In the genomic region with DNA sequence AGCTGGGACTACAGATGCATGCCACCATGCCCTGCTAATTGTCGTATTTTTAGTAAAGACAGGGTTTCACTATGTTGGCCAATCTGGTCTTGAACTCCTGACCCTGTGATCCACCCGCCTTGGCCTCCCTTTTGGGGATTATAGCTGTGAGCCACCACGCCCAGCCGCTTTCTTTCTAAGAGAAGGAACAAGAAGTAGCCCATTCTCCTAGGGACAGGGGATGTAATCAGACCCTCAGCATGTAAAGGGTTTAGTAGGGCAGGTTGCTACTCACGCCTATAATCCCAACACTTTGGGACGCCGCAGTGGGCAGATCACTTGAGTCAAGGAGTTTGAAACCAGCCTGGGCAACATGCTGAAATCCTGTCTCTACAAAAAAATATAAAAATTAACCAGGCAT, we compare ENCODE assay signal across 27 cellular contexts.
"Had no signal": no experiment of that assay in that cellular context is flagged by ENCODE, and none has a peak within 500 bp of the region (broad histone marks: within the 10 kb centered on the region; RNA-seq: fewer than 3 reads in every experiment).

No MANE protein-coding gene starts in this region.

- H3K36me3 ChIP-seq: breast epithelium, esophagus squamous epithelium, heart right ventricle, left ventricle myocardium inferior, ovary had no signal

- H3K9me3 Mint-ChIP-seq: activated CD8-positive, alpha-beta T cell treated with anti-CD3 and anti-CD28 coated beads for 36 hours; activated naive CD4-positive, alpha-beta T cell treated with anti-CD3 and anti-CD28 coated beads, Interleukin-2, amount 50 U/mL, for 24 hours; activated T-cell treated with anti-CD3 and anti-CD28 coated beads, Interleukin-2, amount 50 U/mL, for 4 hours; activated T-helper 17 cell treated with anti-CD3 and anti-CD28 coated beads, Interleukin-2, amount 50 U/mL, for 72 hours; stimulated activated memory B cell treated with anti-CD40 and anti-IgM and Interleukin-4, amounts not matched to agents 10 μg/mL and 1 μg/mL and 100 μg/mL, for 72 hours; T-helper 2 cell treated with Interferon-gamma antibody and Interleukin-4, amounts not matched to agents 5 μg/mL and 100 μg/mL, for 36 hours; type B pancreatic cell had no signal

- H3K27ac ChIP-seq: breast epithelium, epithelial cell of prostate, esophagus squamous epithelium, heart right ventricle, left ventricle myocardium inferior, ovary, VCaP had no signal

- ATAC-seq: activated CD4-positive, CD25-positive, alpha-beta regulatory T cell treated with anti-CD3 and anti-CD28 coated beads, Interleukin-2, amount 50 U/mL, for 24 hours; activated CD8-positive, alpha-beta T cell treated with anti-CD3 and anti-CD28 coated beads for 36 hours; activated T-cell treated with anti-CD3 and anti-CD28 coated beads, Interleukin-2, amount 50 U/mL, for 4 hours; activated T-helper 17 cell treated with anti-CD3 and anti-CD28 coated beads, Interleukin-2, amount 50 U/mL, for 72 hours; heart right ventricle; sciatic nerve; stimulated activated memory B cell treated with anti-CD40 and anti-IgM and Interleukin-4, amounts not matched to agents 10 μg/mL and 1 μg/mL and 100 μg/mL, for 72 hours had no signal

- H3K4me3 Mint-ChIP-seq: activated CD4-positive, alpha-beta T cell treated with anti-CD3 and anti-CD28 coated beads, Interleukin-2, amount 10 ng/mL, durations not matched to agents 24 days and 14 days; activated CD8-positive, alpha-beta T cell treated with anti-CD3 and anti-CD28 coated beads for 36 hours; activated naive CD4-positive, alpha-beta T cell treated with anti-CD3 and anti-CD28 coated beads, Interleukin-2, amount 50 U/mL, for 24 hours; activated T-cell treated with anti-CD3 and anti-CD28 coated beads, Interleukin-2, amount 50 U/mL, for 4 hours; activated T-helper 17 cell treated with anti-CD3 and anti-CD28 coated beads, Interleukin-2, amount 50 U/mL, for 72 hours; stimulated activated memory B cell treated with anti-CD40 and anti-IgM and Interleukin-4, amounts not matched to agents 10 μg/mL and 1 μg/mL and 100 μg/mL, for 72 hours; T-helper 2 cell treated with Interferon-gamma antibody and Interleukin-4, amounts not matched to agents 5 μg/mL and 100 μg/mL, for 36 hours; type B pancreatic cell had no signal

- H3K27ac Mint-ChIP-seq: activated CD8-positive, alpha-beta T cell treated with anti-CD3 and anti-CD28 coated beads for 36 hours; activated naive CD4-positive, alpha-beta T cell treated with anti-CD3 and anti-CD28 coated beads, Interleukin-2, amount 50 U/mL, for 24 hours; activated T-helper 17 cell treated with anti-CD3 and anti-CD28 coated beads, Interleukin-2, amount 50 U/mL, for 72 hours; progenitor cell of endocrine pancreas; T-helper 2 cell treated with Interferon-gamma antibody and Interleukin-4, amounts not matched to agents 5 μg/mL and 100 μg/mL, for 36 hours; type B pancreatic cell had no signal

- DNase-seq: activated CD4-positive, alpha-beta T cell treated with anti-CD3 and anti-CD28 coated beads, Interleukin-2, amount 10 ng/mL, durations not matched to agents 24 days and 14 days; activated CD8-positive, alpha-beta T cell treated with anti-CD3 and anti-CD28 coated beads for 36 hours; activated gamma-delta T cell treated with Interleukin-2 at 50 U/mL for 16 hours; activated T-cell treated with anti-CD3 and anti-CD28 coated beads, Interleukin-2, amount 50 U/mL, for 4 hours; central memory CD4-positive, alpha-beta T cell; dermis blood vessel endothelial cell; effector CD8-positive, alpha-beta T cell; esophagus squamous epithelium; foreskin melanocyte; heart right ventricle; left ventricle myocardium inferior; ovary; small intestine; stimulated activated CD4-positive, alpha-beta T cell treated with anti-CD3 and anti-CD28 coated beads, Interleukin-4, amount 100 ng/mL, for 24 hours; T-helper 1 cell had no signal

- H3K9me3 ChIP-seq: breast epithelium, esophagus squamous epithelium, heart right ventricle, left ventricle myocardium inferior, ovary had no signal

- H3K36me3 Mint-ChIP-seq: activated naive CD4-positive, alpha-beta T cell treated with anti-CD3 and anti-CD28 coated beads, Interleukin-2, amount 50 U/mL, for 24 hours; stimulated activated memory B cell treated with anti-CD40 and anti-IgM and Interleukin-4, amounts not matched to agents 10 μg/mL and 1 μg/mL and 100 μg/mL, for 72 hours; type B pancreatic cell had no signal

- H3K4me3 ChIP-seq: breast epithelium, esophagus squamous epithelium, heart right ventricle, left ventricle myocardium inferior, lung, ovary had no signal

- H3K27me3 ChIP-seq: breast epithelium, esophagus squamous epithelium, heart right ventricle, ovary had no signal

- H3K27me3 Mint-ChIP-seq: activated CD4-positive, alpha-beta T cell treated with anti-CD3 and anti-CD28 coated beads, Interleukin-2, amount 10 ng/mL, durations not matched to agents 24 days and 14 days; activated CD8-positive, alpha-beta T cell treated with anti-CD3 and anti-CD28 coated beads for 36 hours; activated naive CD4-positive, alpha-beta T cell treated with anti-CD3 and anti-CD28 coated beads, Interleukin-2, amount 50 U/mL, for 24 hours; activated T-helper 17 cell treated with anti-CD3 and anti-CD28 coated beads, Interleukin-2, amount 50 U/mL, for 72 hours; progenitor cell of endocrine pancreas; stimulated activated memory B cell treated with anti-CD40 and anti-IgM and Interleukin-4, amounts not matched to agents 10 μg/mL and 1 μg/mL and 100 μg/mL, for 72 hours; type B pancreatic cell had no signal

- H3K4me1 ChIP-seq: breast epithelium, esophagus squamous epithelium had no signal
